In the genomic region with DNA sequence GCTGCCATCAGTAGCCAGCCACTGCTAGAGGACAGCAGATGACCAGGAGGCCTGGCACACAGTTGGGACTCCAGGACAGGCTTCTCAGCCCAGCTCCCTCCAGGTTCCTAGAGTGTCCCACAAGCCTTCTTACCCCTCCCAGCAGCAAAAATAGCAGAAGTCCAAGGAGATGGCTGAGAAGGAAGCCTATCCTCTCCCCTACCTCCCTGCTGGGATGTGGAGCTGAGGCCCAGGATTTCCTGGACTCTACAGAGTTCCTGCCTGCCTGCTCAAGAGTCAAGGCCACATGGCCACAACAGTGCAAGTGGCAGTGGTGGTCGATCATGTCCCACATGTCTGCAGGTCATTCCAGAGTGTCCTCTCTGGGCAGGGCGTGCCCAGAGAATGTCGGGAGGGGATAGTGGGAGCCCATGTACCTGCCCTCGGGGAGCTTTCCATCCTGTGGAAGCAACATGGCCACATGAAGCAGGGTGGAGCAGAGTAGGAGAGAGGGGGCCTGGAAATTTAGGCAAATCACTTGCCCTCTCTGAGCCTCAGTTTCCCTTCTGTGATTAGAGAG, we compare ENCODE assay signal across 35 cellular contexts. TPM values are rescaled to one million over a fixed set of nuclear protein-coding genes. Genes with fewer than 3 reads are reported as not detected.
"Had no signal": no experiment of that assay in that cellular context is flagged by ENCODE, and none has a peak within 500 bp of the region (broad histone marks: within the 10 kb centered on the region; RNA-seq: fewer than 3 reads in every experiment).

No MANE protein-coding gene starts in this region.

- H3K27me3 Mint-ChIP-seq: stimulated activated naive CD8-positive, alpha-beta T cell treated with anti-CD3 and anti-CD28 coated beads, Interleukin-15, amount 100 ng/mL, for 72 hours had no signal

- H3K27ac ChIP-seq: esophagus muscularis mucosa, foreskin keratinocyte, gastroesophageal sphincter, heart left ventricle, hepatocyte, prostate gland, right atrium auricular region, suprapubic skin, transverse colon, upper lobe of right lung, vagina had no signal

- H3K4me3 Mint-ChIP-seq: dendritic cell treated with granulocyte-macrophage colony-stimulating factor and Interleukin-4, amounts not matched to agents 40 ng/mL and 50 ng/mL, for 4 days; memory B cell; mesothelial cell of epicardium; naive B cell; natural killer cell treated with Interleukin-12 subunit alpha and Interleukin-12 subunit beta and Interleukin-15 and Interleukin-18, amount 100 ng/mL, for 72 hours; stimulated activated naive CD8-positive, alpha-beta T cell treated with anti-CD3 and anti-CD28 coated beads, Interleukin-15, amount 100 ng/mL, for 72 hours had no signal

- H3K27me3 ChIP-seq: foreskin keratinocyte, heart left ventricle, hepatocyte, right atrium auricular region, suprapubic skin, transverse colon, upper lobe of right lung, vagina had no signal

- H2AFZ ChIP-seq: hepatocyte had no signal

- H3K4me3 ChIP-seq: esophagus muscularis mucosa, gastroesophageal sphincter, heart left ventricle, hepatocyte, lung, mucosa of descending colon, prostate gland, right atrium auricular region, suprapubic skin, transverse colon, upper lobe of right lung, vagina had no signal

- H3K36me3 ChIP-seq: esophagus muscularis mucosa, gastroesophageal sphincter, heart left ventricle, prostate gland, right atrium auricular region, suprapubic skin, transverse colon, upper lobe of right lung, vagina had no signal

- H3K9me3 ChIP-seq: esophagus muscularis mucosa, gastroesophageal sphincter, heart left ventricle, mucosa of descending colon, prostate gland, right atrium auricular region, suprapubic skin, transverse colon, upper lobe of right lung, vagina had no signal

- H3K4me2 ChIP-seq: hepatocyte had no signal

- H3K27ac Mint-ChIP-seq: dendritic cell treated with granulocyte-macrophage colony-stimulating factor and Interleukin-4, amounts not matched to agents 40 ng/mL and 50 ng/mL, for 4 days; memory B cell; mesothelial cell of epicardium; natural killer cell treated with Interleukin-12 subunit alpha and Interleukin-12 subunit beta and Interleukin-15 and Interleukin-18, amount 100 ng/mL, for 72 hours had no signal

- H3K9me3 Mint-ChIP-seq: dendritic cell treated with granulocyte-macrophage colony-stimulating factor and Interleukin-4, amounts not matched to agents 40 ng/mL and 50 ng/mL, for 4 days; memory B cell; mesothelial cell of epicardium; naive B cell; natural killer cell treated with Interleukin-12 subunit alpha and Interleukin-12 subunit beta and Interleukin-15 and Interleukin-18, amount 100 ng/mL, for 72 hours; neural crest cell; stimulated activated naive CD8-positive, alpha-beta T cell treated with anti-CD3 and anti-CD28 coated beads, Interleukin-15, amount 100 ng/mL, for 72 hours had no signal

- H3K4me1 Mint-ChIP-seq: memory B cell had no signal

- DNase-seq: effector CD8-positive, alpha-beta T cell; foreskin keratinocyte; heart left ventricle; kidney; mucosa of descending colon; naive B cell; nucleus accumbens; small intestine; stimulated activated CD4-positive, alpha-beta T cell treated with anti-CD3 and anti-CD28 coated beads, Interleukin-12 subunit alpha, Interleukin-12 subunit beta, amount 100 ng/mL, for 4 hours; stimulated activated CD4-positive, alpha-beta T cell treated with anti-CD3 and anti-CD28 coated beads, Interleukin-1b, Interleukin-23, amount 100 ng/mL, for 48 hours; stimulated activated CD4-positive, alpha-beta T cell treated with anti-CD3 and anti-CD28 coated beads, Interleukin-4, amount 100 ng/mL, for 1 hour; stimulated activated CD8-positive, alpha-beta memory T cell treated with anti-CD3 and anti-CD28 coated beads, Interleukin-4, amount 100 ng/mL, for 48 hours; stimulated activated naive CD4-positive, alpha-beta T cell; stimulated activated naive CD8-positive, alpha-beta T cell treated with anti-CD3 and anti-CD28 coated beads, Interleukin-15, amount 100 ng/mL, for 72 hours; transverse colon; upper lobe of right lung had no signal

- ATAC-seq: foreskin keratinocyte; gastroesophageal sphincter; heart left ventricle; left lobe of liver; mucosa of descending colon; natural killer cell treated with Interleukin-12 subunit alpha and Interleukin-12 subunit beta and Interleukin-15 and Interleukin-18, amount 100 ng/mL, for 72 hours; stimulated activated naive CD8-positive, alpha-beta T cell treated with anti-CD3 and anti-CD28 coated beads, Interleukin-15, amount 100 ng/mL, for 72 hours; upper lobe of right lung had no signal

- H3K79me2 ChIP-seq: hepatocyte had no signal

- H3K36me3 Mint-ChIP-seq: memory B cell; mesothelial cell of epicardium; naive B cell; natural killer cell treated with Interleukin-12 subunit alpha and Interleukin-12 subunit beta and Interleukin-15 and Interleukin-18, amount 100 ng/mL, for 72 hours had no signal

- FAIRE-seq: colon, endothelial cell of umbilical vein, kidney, small intestine had no signal

RNA-seq across cellular contexts. Expression of gene ASB16, which starts 36.5 kb away (rescaled TPM):
- total RNA-seq: endothelial cell of umbilical vein, epithelial cell of proximal tubule, foreskin keratinocyte, left lobe of liver, osteocyte, suprapubic skin, upper lobe of right lung, vagina had no signal
- polyA plus RNA-seq: endothelial cell of umbilical vein, fibroblast of lung, foreskin keratinocyte had no signal
